In the genomic region with DNA sequence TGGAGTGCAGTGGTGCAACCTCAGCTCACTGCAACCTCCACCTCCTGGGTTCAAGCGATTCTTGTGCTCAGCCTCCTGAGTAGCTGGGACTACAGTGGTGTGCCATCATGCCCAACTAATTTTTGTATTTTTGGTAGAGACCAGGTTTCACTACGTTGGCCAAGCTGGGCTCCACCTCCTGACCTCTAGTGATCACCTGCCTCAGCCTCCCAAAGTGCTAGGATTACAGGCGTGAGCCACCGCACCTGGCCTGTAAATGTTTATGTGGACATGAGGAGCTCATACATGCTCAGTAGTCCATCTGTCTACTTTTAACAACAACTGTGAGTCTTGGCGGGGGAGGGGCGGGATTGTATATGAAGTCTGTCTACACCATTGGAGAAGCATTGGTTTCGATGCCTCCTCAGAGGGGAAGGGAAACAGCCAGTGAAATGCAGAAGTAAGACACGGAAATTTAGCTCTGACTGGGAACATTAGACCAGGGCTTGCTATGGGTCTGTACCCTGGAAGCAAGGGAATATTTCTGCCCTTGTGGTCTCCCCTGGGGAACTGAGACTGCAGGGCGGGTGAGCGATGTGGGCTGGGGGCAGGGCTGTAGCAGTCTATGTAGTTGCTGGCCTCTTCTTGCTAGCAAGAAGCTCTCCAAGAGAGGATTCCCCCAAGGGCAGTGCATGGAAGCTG, we compare ENCODE assay signal across 10 cellular contexts. TPM values are rescaled to one million over a fixed set of nuclear protein-coding genes. Genes with fewer than 3 reads are reported as not detected.
DNase-seq lines count a peak whose midpoint lies in the region; ATAC-seq lines count a peak whose summit lies in the region.
"Had no signal": no experiment of that assay in that cellular context is flagged by ENCODE, and none has a peak within 500 bp of the region (broad histone marks: within the 10 kb centered on the region; RNA-seq: fewer than 3 reads in every experiment).

No MANE protein-coding gene starts in this region.

- no peaks in the 10 kb centered on the region for H3K4me1 ChIP-seq in CD4-positive, CD25-positive, alpha-beta regulatory T cell (ENCODE audit: control insufficient read depth, insufficient read depth, low read length, poor library complexity, severe bottlenecking)

- peak overlapping the region in 1 of 3 donors; percentile 57 for H3K27ac Mint-ChIP-seq in CD4-positive, CD25-positive, alpha-beta regulatory T cell

- H3K4me1 Mint-ChIP-seq in CD4-positive, CD25-positive, alpha-beta regulatory T cell = peaks cover 6 to 15% (median 7%) of the 10 kb centered on the region in 4 donors

- no peak overlapping the region for H3K4me3 ChIP-seq in CD4-positive, CD25-positive, alpha-beta regulatory T cell (ENCODE audit: low read depth, low read length)

- ATAC-seq in CD4-positive, CD25-positive, alpha-beta regulatory T cell (ENCODE audit: low read depth in 2 of 2) = peak; percentile 30 to 43
- ATAC-seq in GM21529 (IDR thresholded peaks at IDR 0.05; ENCODE audit: unreplicated experiment) (peak; percentile 62), GM18873 (IDR thresholded peaks at IDR 0.05; ENCODE audit: low FRiP score, unreplicated experiment) (no peak)

- H3K27me3 Mint-ChIP-seq in CD4-positive, CD25-positive, alpha-beta regulatory T cell = no peaks in the 10 kb centered on the region

- DNase-seq in CD4-positive, CD25-positive, alpha-beta regulatory T cell = no peak
- DNase-seq in NOMO-1 (lab: John Stamatoyannopoulos, UW; ENCODE audit: unreplicated experiment in 2 of 2) (peak; percentile 86 to 99), hippocampal formation (lab: John Stamatoyannopoulos, UW) (peak; percentile 31 to 34), NCI-H774 (lab: John Stamatoyannopoulos, UW) (no peak), amniotic stem cell (lab: John Stamatoyannopoulos, UW) (no peak), DMS79 treated with DMSO at 0.1 percent for 48 hours (lab: John Stamatoyannopoulos, UW) (no peak)

- peaks cover 60% of the 10 kb centered on the region for H3K36me3 Mint-ChIP-seq in CD4-positive, CD25-positive, alpha-beta regulatory T cell

- H3K4me3 Mint-ChIP-seq in CD4-positive, CD25-positive, alpha-beta regulatory T cell = no peak overlapping the region

- no peaks in the 10 kb centered on the region for H3K27me3 ChIP-seq in CD4-positive, CD25-positive, alpha-beta regulatory T cell (ENCODE audit: control insufficient read depth, insufficient read depth, low read length)

- H3K9me3 ChIP-seq in CD4-positive, CD25-positive, alpha-beta regulatory T cell (ENCODE audit: control insufficient read depth in 2 of 2, low read length in 2 of 2) = no peaks in the 10 kb centered on the region

- peaks cover 84% of the 10 kb centered on the region for H3K36me3 ChIP-seq in CD4-positive, CD25-positive, alpha-beta regulatory T cell (ENCODE audit: control insufficient read depth, insufficient read depth, low read length)

- H3K9me3 Mint-ChIP-seq in CD4-positive, CD25-positive, alpha-beta regulatory T cell = no peaks in the 10 kb centered on the region

- no peak overlapping the region for H3K27ac ChIP-seq in CD4-positive, CD25-positive, alpha-beta regulatory T cell (ENCODE audit: insufficient read depth, low read length, poor library complexity, severe bottlenecking)

RNA-seq across cellular contexts. Expression of a gene that starts 9.3 kb away (rescaled TPM):
- total RNA-seq in CD4-positive, CD25-positive, alpha-beta regulatory T cell = 23.2 TPM
- polyA plus RNA-seq in CD4-positive, CD25-positive, alpha-beta regulatory T cell = 10 to 100 TPM; 37.3 to 44.4 (median 43.2) TPM

RNA-seq across cellular contexts. Expression of a gene that starts 58.3 kb away (rescaled TPM):
- total RNA-seq in CD4-positive, CD25-positive, alpha-beta regulatory T cell = not detected
- polyA plus RNA-seq in CD4-positive, CD25-positive, alpha-beta regulatory T cell = under 1 TPM in 1 of 4 donors, not detected in 3; 0.24 TPM
- polyA plus RNA-seq: BJ, keratinocyte had no signal

Comparison
In these comparisons a context has a peak if more than half of its experiments do, and no peak if none do; other contexts are left out.
1. DNase-seq: peak in NOMO-1 (2 of 2) and hippocampal formation (2 of 2); none in CD4-positive, CD25-positive, alpha-beta regulatory T cell (0 of 3), NCI-H774 (single experiment), amniotic stem cell (single experiment) and DMS79 treated with DMSO at 0.1 percent for 48 hours (single experiment).